In the genomic region with DNA sequence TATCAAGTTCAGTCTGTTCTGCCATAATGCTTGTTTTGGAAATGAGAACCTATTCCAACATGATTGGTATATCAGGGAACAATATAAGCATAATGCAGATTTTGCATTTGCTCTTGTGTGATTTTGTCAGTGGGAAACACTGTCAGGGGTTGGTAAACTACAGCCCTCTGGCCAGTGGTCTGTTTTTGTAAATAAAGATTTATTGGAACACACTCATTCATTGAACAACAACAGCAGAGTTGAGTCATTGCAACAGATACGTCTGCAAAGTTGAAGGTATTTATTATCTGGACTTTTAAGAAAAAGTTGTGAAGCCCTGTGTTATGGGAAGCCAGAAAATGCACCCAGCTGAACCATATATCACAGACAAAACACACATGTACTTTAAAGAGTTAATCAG, we compare ENCODE assay signal across 23 cellular contexts.
"Had no signal": no experiment of that assay in that cellular context is flagged by ENCODE, and none has a peak within 500 bp of the region (broad histone marks: within the 10 kb centered on the region; RNA-seq: fewer than 3 reads in every experiment).

No MANE protein-coding gene starts in this region.

- ATAC-seq: HepG2, Panc1, PC-3 had no signal

- H3K4me3 ChIP-seq: MG63 had no signal

- H3K9ac ChIP-seq: SK-N-SH had no signal

- H3K27ac ChIP-seq: RWPE1 had no signal

- H3K36me3 ChIP-seq: MG63 had no signal

- H3K27me3 ChIP-seq: MG63 had no signal

- H3K27ac Mint-ChIP-seq: IgD-negative memory B cell had no signal

- H3K4me1 Mint-ChIP-seq: IgD-negative memory B cell had no signal

- H3K36me3 Mint-ChIP-seq: IgD-negative memory B cell had no signal

- H3K4me2 ChIP-seq: SK-N-SH had no signal

- DNase-seq: KBM-7, MG63, NCI-H1092, NCI-H1105 treated with DMSO at 0.1 percent for 48 hours, NCI-H1417 treated with DMSO at 0.1 percent for 48 hours, NCI-H146, NCI-H1694 treated with DMSO at 0.1 percent for 48 hours, NCI-H1930, NCI-H2081, NCI-H2107, NCI-H2227 treated with DMSO at 0.1 percent for 48 hours, NCI-H446, NCI-H510A, NCI-H524 treated with DMSO at 0.1 percent for 48 hours, NCI-H69, NCI-H774, PC-3, SHP77, SK-N-SH had no signal

- H3K4me3 Mint-ChIP-seq: IgD-negative memory B cell had no signal
